23 cellular contexts compared by ENCODE assay signal in the genomic region with DNA sequence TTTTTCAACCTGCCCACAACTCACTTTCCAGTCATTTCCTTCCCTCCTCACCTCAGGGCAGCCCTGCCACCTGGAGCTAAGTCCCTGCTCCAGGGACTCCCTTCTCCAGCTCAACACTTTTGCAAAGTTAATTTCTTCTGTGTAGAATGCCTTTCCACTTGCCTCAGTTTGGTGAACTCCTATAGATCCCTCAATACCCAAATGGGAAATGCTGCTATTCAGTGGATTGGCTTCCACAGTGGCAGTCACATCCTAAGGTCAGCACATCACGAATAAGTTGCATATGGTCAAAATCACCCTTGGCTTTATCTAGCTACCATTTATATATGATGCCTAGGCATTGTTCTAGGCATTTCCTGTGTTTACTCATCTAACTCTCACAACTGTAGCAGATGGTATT.
"Had no signal": no experiment of that assay in that cellular context is flagged by ENCODE, and none has a peak within 500 bp of the region (broad histone marks: within the 10 kb centered on the region; RNA-seq: fewer than 3 reads in every experiment).

No MANE protein-coding gene starts in this region.

- H3K9me3 ChIP-seq: adrenal gland, heart right ventricle, neutrophil, pancreas, psoas muscle, right atrium auricular region, spleen, upper lobe of right lung had no signal

- H3K27me3 ChIP-seq: adrenal gland, heart right ventricle, neutrophil, pancreas, right atrium auricular region, spleen, upper lobe of right lung had no signal

- DNase-seq: activated CD4-positive, alpha-beta T cell treated with anti-CD3 and anti-CD28 coated beads, Interleukin-2, amount 10 ng/mL, durations not matched to agents 7 days and 5 days; activated CD8-positive, alpha-beta memory T cell treated with anti-CD3 and anti-CD28 coated beads, Interleukin-2, amount 10 ng/mL, durations not matched to agents 7 days and 5 days; activated CD8-positive, alpha-beta T cell treated with anti-CD3 and anti-CD28 coated beads for 36 hours; activated T-cell treated with anti-CD3 and anti-CD28 coated beads for 4 hours; adrenal gland; cerebellar nuclear complex; heart right ventricle; islet precursor cell; left cardiac atrium; pancreas; psoas muscle; spleen; stimulated activated CD4-positive, alpha-beta T cell treated with anti-CD3 and anti-CD28 coated beads, Interleukin-4, amount 100 ng/mL, for 1 hour; stimulated activated naive CD8-positive, alpha-beta T cell treated with anti-CD3 and anti-CD28 coated beads, Interleukin-15, Interleukin-2, amounts not matched to agents 100 U/mL and 50 U/mL, for 24 hours; upper lobe of right lung had no signal

- H3K4me3 ChIP-seq: adrenal gland, coronary artery, heart right ventricle, pancreas, psoas muscle, right atrium auricular region, spleen, upper lobe of right lung had no signal

- H3K27me3 Mint-ChIP-seq: activated CD4-positive, alpha-beta T cell treated with anti-CD3 and anti-CD28 coated beads, Interleukin-2, amount 10 ng/mL, durations not matched to agents 7 days and 5 days; activated CD8-positive, alpha-beta memory T cell treated with anti-CD3 and anti-CD28 coated beads, Interleukin-2, amount 10 ng/mL, durations not matched to agents 7 days and 5 days; activated CD8-positive, alpha-beta T cell treated with anti-CD3 and anti-CD28 coated beads for 36 hours; activated naive CD8-positive, alpha-beta T cell; memory B cell had no signal

- H3K36me3 ChIP-seq: adrenal gland, heart right ventricle, neutrophil, pancreas, right atrium auricular region, spleen, upper lobe of right lung had no signal

- H3K36me3 Mint-ChIP-seq: activated CD8-positive, alpha-beta memory T cell treated with anti-CD3 and anti-CD28 coated beads, Interleukin-2, amount 10 ng/mL, durations not matched to agents 7 days and 5 days; activated naive CD8-positive, alpha-beta T cell; natural killer cell treated with Interleukin-12 subunit alpha and Interleukin-12 subunit beta and Interleukin-15 and Interleukin-18, amount 100 ng/mL, for 72 hours had no signal

- H3K27ac ChIP-seq: coronary artery, heart right ventricle, neutrophil, pancreas, psoas muscle, right atrium auricular region, upper lobe of right lung had no signal

- H3K4me1 ChIP-seq: pancreas had no signal

- ATAC-seq: activated CD4-positive, CD25-positive, alpha-beta regulatory T cell treated with anti-CD3 and anti-CD28 coated beads, Interleukin-2, amount 50 U/mL, for 24 hours; activated CD8-positive, alpha-beta memory T cell treated with anti-CD3 and anti-CD28 coated beads, Interleukin-2, amount 10 ng/mL, durations not matched to agents 7 days and 5 days; activated CD8-positive, alpha-beta T cell treated with anti-CD3 and anti-CD28 coated beads for 36 hours; heart right ventricle; left cardiac atrium; natural killer cell treated with Interleukin-12 subunit alpha and Interleukin-12 subunit beta and Interleukin-15 and Interleukin-18, amount 100 ng/mL, for 72 hours; pancreas; psoas muscle; stimulated activated naive CD8-positive, alpha-beta T cell treated with anti-CD3 and anti-CD28 coated beads, Interleukin-15, Interleukin-2, amounts not matched to agents 100 U/mL and 50 U/mL, for 24 hours; upper lobe of right lung had no signal

- H3K4me3 Mint-ChIP-seq: activated CD4-positive, alpha-beta T cell treated with anti-CD3 and anti-CD28 coated beads, Interleukin-2, amount 10 ng/mL, durations not matched to agents 7 days and 5 days; activated CD8-positive, alpha-beta memory T cell treated with anti-CD3 and anti-CD28 coated beads, Interleukin-2, amount 10 ng/mL, durations not matched to agents 7 days and 5 days; activated CD8-positive, alpha-beta T cell treated with anti-CD3 and anti-CD28 coated beads for 36 hours; activated naive CD8-positive, alpha-beta T cell; natural killer cell treated with Interleukin-12 subunit alpha and Interleukin-12 subunit beta and Interleukin-15 and Interleukin-18, amount 100 ng/mL, for 72 hours; T-helper 1 cell treated with Interleukin-12 subunit alpha and Interleukin-12 subunit beta and Interleukin-4 antibody, amounts not matched to agents 30 μg/mL and 1 μg/mL, for 36 hours had no signal

- H3K9me3 Mint-ChIP-seq: activated CD4-positive, alpha-beta T cell treated with anti-CD3 and anti-CD28 coated beads, Interleukin-2, amount 10 ng/mL, durations not matched to agents 7 days and 5 days; activated CD8-positive, alpha-beta T cell treated with anti-CD3 and anti-CD28 coated beads for 36 hours; memory B cell; natural killer cell treated with Interleukin-12 subunit alpha and Interleukin-12 subunit beta and Interleukin-15 and Interleukin-18, amount 100 ng/mL, for 72 hours; T-helper 1 cell treated with Interleukin-12 subunit alpha and Interleukin-12 subunit beta and Interleukin-4 antibody, amounts not matched to agents 30 μg/mL and 1 μg/mL, for 36 hours had no signal

- H3K27ac Mint-ChIP-seq: activated CD4-positive, alpha-beta T cell treated with anti-CD3 and anti-CD28 coated beads, Interleukin-2, amount 10 ng/mL, durations not matched to agents 7 days and 5 days; activated CD8-positive, alpha-beta memory T cell treated with anti-CD3 and anti-CD28 coated beads, Interleukin-2, amount 10 ng/mL, durations not matched to agents 7 days and 5 days; activated CD8-positive, alpha-beta T cell treated with anti-CD3 and anti-CD28 coated beads for 36 hours; activated naive CD8-positive, alpha-beta T cell; memory B cell; natural killer cell treated with Interleukin-12 subunit alpha and Interleukin-12 subunit beta and Interleukin-15 and Interleukin-18, amount 100 ng/mL, for 72 hours; T-helper 1 cell treated with Interleukin-12 subunit alpha and Interleukin-12 subunit beta and Interleukin-4 antibody, amounts not matched to agents 30 μg/mL and 1 μg/mL, for 36 hours had no signal
